Comparison of ENCODE assay signal across 32 cellular contexts in genomic region chr13:49053215-49053614, GRCh38.
"Had no signal": no experiment of that assay in that cellular context is flagged by ENCODE, and none has a peak within 500 bp of the region (broad histone marks: within the 10 kb centered on the region; RNA-seq: fewer than 3 reads in every experiment).

No MANE protein-coding gene starts in this region.

- H3K27me3 Mint-ChIP-seq: activated naive CD8-positive, alpha-beta T cell treated with anti-CD3 and anti-CD28 coated beads, Interleukin-2, amount 50 U/mL, for 24 hours had no signal

- H3K27ac ChIP-seq: ascending aorta, body of pancreas, cardiac muscle cell, Peyer's patch, RWPE1, SJSA1 had no signal

- H3K36me3 ChIP-seq: ascending aorta, cardiac muscle cell, SJSA1 had no signal

- FAIRE-seq: colon had no signal

- H3K4me1 ChIP-seq: ascending aorta, Peyer's patch, SJSA1 had no signal

- H3K4me3 Mint-ChIP-seq: activated CD8-positive, alpha-beta T cell treated with anti-CD3 and anti-CD28 coated beads, Interleukin-2, amount 10 ng/mL, durations not matched to agents 7 days and 5 days; activated naive CD8-positive, alpha-beta T cell treated with anti-CD3 and anti-CD28 coated beads, Interleukin-2, amount 50 U/mL, for 24 hours; activated T-helper 1 cell treated with anti-CD3 and anti-CD28 coated beads, Interleukin-12 subunit alpha, Interleukin-12 subunit beta, Interleukin-2, Interleukin-4 antibody, amounts not matched to agents 30 ng/mL and 10 ng/mL and 1 ng/mL, durations not matched to agents 14 hours and 24 hours and 36 hours; T-helper 1 cell treated with Interleukin-12 subunit alpha and Interleukin-12 subunit beta and Interleukin-4 antibody, amounts not matched to agents 30 μg/mL and 1 μg/mL, for 36 hours; WTC11 had no signal

- H3K4me3 ChIP-seq: ascending aorta, body of pancreas, cardiac muscle cell, Peyer's patch, SJSA1 had no signal

- ATAC-seq: activated CD8-positive, alpha-beta T cell treated with anti-CD3 and anti-CD28 coated beads, Interleukin-2, amount 10 ng/mL, durations not matched to agents 7 days and 5 days; activated naive CD4-positive, alpha-beta T cell treated with anti-CD3 and anti-CD28 coated beads, Interleukin-2, amount 50 U/mL, for 72 hours; activated naive CD8-positive, alpha-beta T cell treated with anti-CD3 and anti-CD28 coated beads, Interleukin-2, amount 50 U/mL, for 24 hours; body of pancreas; SK-N-SH treated with all-trans-retinoic acid at 6 μM for 48 hours had no signal

- H3K9me3 ChIP-seq: ascending aorta, body of pancreas, Peyer's patch, SJSA1 had no signal

- H3K27me3 ChIP-seq: ascending aorta, body of pancreas, cardiac muscle cell, Peyer's patch, SJSA1 had no signal

- DNase-seq: activated CD4-positive, alpha-beta T cell treated with anti-CD3 and anti-CD28 coated beads for 48 hours; activated CD4-positive, alpha-beta T cell treated with anti-CD3 and anti-CD28 coated beads, Interleukin-2, amount 50 U/mL, for 4 hours; activated CD4-positive, CD25-positive, alpha-beta regulatory T cell treated with anti-CD3 and anti-CD28 coated beads, Interleukin-2, amount 50 U/mL, for 72 hours; activated CD8-positive, alpha-beta memory T cell treated with anti-CD3 and anti-CD28 coated beads, Interleukin-2, amount 50 U/mL, for 48 hours; activated CD8-positive, alpha-beta T cell treated with anti-CD3 and anti-CD28 coated beads, Interleukin-2, amount 10 ng/mL, durations not matched to agents 7 days and 5 days; activated effector memory CD4-positive, alpha-beta T cell treated with Interleukin-2 at 50 U/mL for 16 hours; activated naive CD4-positive, alpha-beta T cell treated with Interleukin-2 at 50 U/mL for 16 hours; activated naive CD8-positive, alpha-beta T cell treated with anti-CD3 and anti-CD28 coated beads, Interleukin-2, amount 50 U/mL, for 24 hours; activated T-cell treated with anti-CD3 and anti-CD28 coated beads, Interleukin-2, amount 50 U/mL, for 1 hour; amniotic stem cell; body of pancreas; cerebellar nuclear complex; Karpas-422; NCI-H1105; NCI-H1436; NCI-H187; NCI-H2081; NCI-H446; NCI-H524; Peyer's patch; SHP77; SW 1271 had no signal

- H3K27ac Mint-ChIP-seq: activated CD8-positive, alpha-beta T cell treated with anti-CD3 and anti-CD28 coated beads, Interleukin-2, amount 10 ng/mL, durations not matched to agents 7 days and 5 days; activated naive CD8-positive, alpha-beta T cell treated with anti-CD3 and anti-CD28 coated beads, Interleukin-2, amount 50 U/mL, for 24 hours; activated T-helper 1 cell treated with anti-CD3 and anti-CD28 coated beads, Interleukin-12 subunit alpha, Interleukin-12 subunit beta, Interleukin-2, Interleukin-4 antibody, amounts not matched to agents 30 ng/mL and 10 ng/mL and 1 ng/mL, durations not matched to agents 14 hours and 24 hours and 36 hours; T-helper 1 cell treated with Interleukin-12 subunit alpha and Interleukin-12 subunit beta and Interleukin-4 antibody, amounts not matched to agents 30 μg/mL and 1 μg/mL, for 36 hours had no signal
